In the genomic region with DNA sequence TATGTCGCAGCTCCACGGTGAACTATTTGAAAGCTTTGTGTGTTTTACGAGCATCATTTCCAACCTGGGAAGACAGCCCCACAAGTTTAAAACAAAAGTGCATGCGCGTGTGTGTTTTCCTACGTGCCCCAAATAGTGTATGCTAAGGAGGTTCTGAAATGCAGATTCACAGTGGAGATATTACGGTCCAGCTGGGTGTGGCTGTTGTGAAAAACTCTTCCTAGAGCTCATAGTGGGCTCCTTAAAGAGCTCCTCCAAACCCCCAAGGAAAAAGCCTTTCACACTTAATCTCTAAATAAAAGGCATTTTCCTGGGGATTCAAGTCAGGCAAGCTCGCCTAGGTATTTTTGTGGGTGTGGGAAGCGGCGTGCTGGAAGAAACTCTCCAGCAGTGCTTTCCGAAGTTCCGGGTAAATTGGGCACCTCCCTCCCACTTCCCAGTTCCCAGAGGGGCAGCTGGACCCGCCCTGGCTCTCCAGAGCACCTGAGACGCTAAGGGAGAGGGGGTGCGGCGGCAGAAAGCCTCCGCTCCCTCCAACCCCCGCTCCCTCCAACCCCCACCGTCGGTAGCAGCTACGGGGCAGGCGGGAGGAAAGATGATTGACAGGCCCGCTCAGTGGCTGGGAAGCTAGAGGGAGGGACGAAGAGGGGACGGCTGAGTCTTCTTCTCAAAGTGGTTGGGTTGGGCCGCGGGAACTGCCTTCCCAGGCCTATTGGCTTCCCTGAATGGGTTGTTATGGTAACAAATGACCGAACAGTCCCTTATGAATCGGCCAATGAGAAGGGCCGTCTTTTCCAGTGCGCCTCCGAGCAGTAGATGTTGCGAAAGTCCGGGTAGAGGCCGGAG, we compare ENCODE assay signal across 1 cellular context.
TF ChIP-seq lines count a peak whose summit lies in the region.

No MANE protein-coding gene starts in this region.

TF ChIP-seq in HEK293, 187 proteins besides CTCF, POLR2A, EP300 and RAD21 (continued from another document):
- no peak for TF ChIP-seq ZNF239 (tag by site-specific recombination; IDR thresholded peaks at IDR 0.05)
- TF ChIP-seq, protein P1, sequence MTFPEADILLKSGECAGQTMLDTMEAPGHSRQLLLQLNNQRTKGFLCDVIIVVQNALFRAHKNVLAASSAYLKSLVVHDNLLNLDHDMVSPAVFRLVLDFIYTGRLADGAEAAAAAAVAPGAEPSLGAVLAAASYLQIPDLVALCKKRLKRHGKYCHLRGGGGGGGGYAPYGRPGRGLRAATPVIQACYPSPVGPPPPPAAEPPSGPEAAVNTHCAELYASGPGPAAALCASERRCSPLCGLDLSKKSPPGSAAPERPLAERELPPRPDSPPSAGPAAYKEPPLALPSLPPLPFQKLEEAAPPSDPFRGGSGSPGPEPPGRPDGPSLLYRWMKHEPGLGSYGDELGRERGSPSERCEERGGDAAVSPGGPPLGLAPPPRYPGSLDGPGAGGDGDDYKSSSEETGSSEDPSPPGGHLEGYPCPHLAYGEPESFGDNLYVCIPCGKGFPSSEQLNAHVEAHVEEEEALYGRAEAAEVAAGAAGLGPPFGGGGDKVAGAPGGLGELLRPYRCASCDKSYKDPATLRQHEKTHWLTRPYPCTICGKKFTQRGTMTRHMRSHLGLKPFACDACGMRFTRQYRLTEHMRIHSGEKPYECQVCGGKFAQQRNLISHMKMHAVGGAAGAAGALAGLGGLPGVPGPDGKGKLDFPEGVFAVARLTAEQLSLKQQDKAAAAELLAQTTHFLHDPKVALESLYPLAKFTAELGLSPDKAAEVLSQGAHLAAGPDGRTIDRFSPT (tag by site-specific recombination; IDR thresholded peaks at IDR 0.05): 0 out of 2 replicates have a peak, but pooled peaks have one; percentile 11
- TF ChIP-seq ZNF23 (tag by site-specific recombination; IDR thresholded peaks at IDR 0.05; ENCODE audit: borderline replicate concordance): no peak
- TF ChIP-seq, protein P2, sequence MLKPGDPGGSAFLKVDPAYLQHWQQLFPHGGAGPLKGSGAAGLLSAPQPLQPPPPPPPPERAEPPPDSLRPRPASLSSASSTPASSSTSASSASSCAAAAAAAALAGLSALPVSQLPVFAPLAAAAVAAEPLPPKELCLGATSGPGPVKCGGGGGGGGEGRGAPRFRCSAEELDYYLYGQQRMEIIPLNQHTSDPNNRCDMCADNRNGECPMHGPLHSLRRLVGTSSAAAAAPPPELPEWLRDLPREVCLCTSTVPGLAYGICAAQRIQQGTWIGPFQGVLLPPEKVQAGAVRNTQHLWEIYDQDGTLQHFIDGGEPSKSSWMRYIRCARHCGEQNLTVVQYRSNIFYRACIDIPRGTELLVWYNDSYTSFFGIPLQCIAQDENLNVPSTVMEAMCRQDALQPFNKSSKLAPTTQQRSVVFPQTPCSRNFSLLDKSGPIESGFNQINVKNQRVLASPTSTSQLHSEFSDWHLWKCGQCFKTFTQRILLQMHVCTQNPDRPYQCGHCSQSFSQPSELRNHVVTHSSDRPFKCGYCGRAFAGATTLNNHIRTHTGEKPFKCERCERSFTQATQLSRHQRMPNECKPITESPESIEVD (tag by site-specific recombination; IDR thresholded peaks at IDR 0.05): no peak
- TF ChIP-seq, protein P3, sequence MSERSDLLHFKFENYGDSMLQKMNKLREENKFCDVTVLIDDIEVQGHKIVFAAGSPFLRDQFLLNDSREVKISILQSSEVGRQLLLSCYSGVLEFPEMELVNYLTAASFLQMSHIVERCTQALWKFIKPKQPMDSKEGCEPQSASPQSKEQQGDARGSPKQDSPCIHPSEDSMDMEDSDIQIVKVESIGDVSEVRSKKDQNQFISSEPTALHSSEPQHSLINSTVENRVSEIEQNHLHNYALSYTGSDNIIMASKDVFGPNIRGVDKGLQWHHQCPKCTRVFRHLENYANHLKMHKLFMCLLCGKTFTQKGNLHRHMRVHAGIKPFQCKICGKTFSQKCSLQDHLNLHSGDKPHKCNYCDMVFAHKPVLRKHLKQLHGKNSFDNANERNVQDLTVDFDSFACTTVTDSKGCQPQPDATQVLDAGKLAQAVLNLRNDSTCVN (tag by site-specific recombination; optimal IDR thresholded peaks at IDR 0.05): peak; percentile 23
- TF ChIP-seq, protein P4, sequence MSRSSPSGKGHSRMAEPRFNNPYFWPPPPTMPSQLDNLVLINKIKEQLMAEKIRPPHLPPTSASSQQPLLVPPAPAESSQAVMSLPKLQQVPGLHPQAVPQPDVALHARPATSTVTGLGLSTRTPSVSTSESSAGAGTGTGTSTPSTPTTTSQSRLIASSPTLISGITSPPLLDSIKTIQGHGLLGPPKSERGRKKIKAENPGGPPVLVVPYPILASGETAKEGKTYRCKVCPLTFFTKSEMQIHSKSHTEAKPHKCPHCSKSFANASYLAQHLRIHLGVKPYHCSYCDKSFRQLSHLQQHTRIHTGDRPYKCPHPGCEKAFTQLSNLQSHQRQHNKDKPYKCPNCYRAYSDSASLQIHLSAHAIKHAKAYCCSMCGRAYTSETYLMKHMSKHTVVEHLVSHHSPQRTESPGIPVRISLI (tag by site-specific recombination; IDR thresholded peaks at IDR 0.05): no peak
